ENCODE assay signal across 29 cellular contexts in the genomic region with DNA sequence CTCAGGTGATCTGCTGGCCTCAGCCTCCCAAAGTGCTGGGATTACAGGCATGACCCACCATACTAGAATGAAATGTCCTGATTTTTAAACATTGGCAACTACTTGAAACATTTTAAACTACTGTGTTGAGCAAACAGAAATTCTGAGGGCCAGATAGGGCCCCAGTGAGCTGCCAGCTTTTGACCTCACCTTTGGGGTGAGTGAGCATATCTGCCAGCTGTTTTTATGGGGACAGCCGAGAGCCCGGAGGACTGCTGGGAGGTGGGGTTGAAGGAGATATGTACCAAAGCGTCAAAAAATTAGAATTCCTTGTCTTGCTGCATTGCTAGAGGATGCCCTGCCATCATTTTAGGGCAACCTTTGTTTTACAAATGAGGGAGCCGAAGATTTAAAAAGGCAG. TPM values are rescaled to one million over a fixed set of nuclear protein-coding genes. Genes with fewer than 3 reads are reported as not detected.
"Had no signal": no experiment of that assay in that cellular context is flagged by ENCODE, and none has a peak within 500 bp of the region (broad histone marks: within the 10 kb centered on the region; RNA-seq: fewer than 3 reads in every experiment).

No MANE protein-coding gene starts in this region.

- ATAC-seq: heart right ventricle; left ventricle myocardium superior; lower lobe of right lung; naive thymus-derived CD8-positive, alpha-beta T cell; sciatic nerve; stimulated activated memory B cell treated with anti-CD40 and anti-IgM and Interleukin-4, amounts not matched to agents 10 μg/mL and 1 μg/mL and 100 μg/mL, for 72 hours; stimulated activated naive CD8-positive, alpha-beta T cell treated with anti-CD3 and anti-CD28 coated beads, Interleukin-15, amount 100 ng/mL, for 72 hours had no signal

- H3K4me2 ChIP-seq: hepatocyte had no signal

- H3K27me3 Mint-ChIP-seq: naive thymus-derived CD8-positive, alpha-beta T cell; progenitor cell of endocrine pancreas; stimulated activated memory B cell treated with anti-CD40 and anti-IgM and Interleukin-4, amounts not matched to agents 10 μg/mL and 1 μg/mL and 100 μg/mL, for 72 hours; stimulated activated naive CD8-positive, alpha-beta T cell treated with anti-CD3 and anti-CD28 coated beads, Interleukin-15, amount 100 ng/mL, for 72 hours; type B pancreatic cell had no signal

- H3K27ac Mint-ChIP-seq: nephron; progenitor cell of endocrine pancreas; stimulated activated naive CD8-positive, alpha-beta T cell treated with anti-CD3 and anti-CD28 coated beads, Interleukin-15, amount 100 ng/mL, for 72 hours; type B pancreatic cell had no signal

- H3K9me3 ChIP-seq: heart right ventricle, lower lobe of right lung, ovary, right atrium auricular region, spleen, tibial nerve, vagina had no signal

- H3K36me3 Mint-ChIP-seq: naive thymus-derived CD8-positive, alpha-beta T cell; stimulated activated memory B cell treated with anti-CD40 and anti-IgM and Interleukin-4, amounts not matched to agents 10 μg/mL and 1 μg/mL and 100 μg/mL, for 72 hours; type B pancreatic cell had no signal

- DNase-seq: heart right ventricle; islet precursor cell; left ventricle myocardium superior; lower lobe of right lung; mammary epithelial cell; mesenchymal stem cell; naive thymus-derived CD8-positive, alpha-beta T cell; ovary; small intestine; spleen; stimulated activated CD4-positive, alpha-beta T cell treated with anti-CD3 and anti-CD28 coated beads, Interleukin-4, amount 100 ng/mL, for 24 hours; stimulated activated CD8-positive, alpha-beta memory T cell treated with anti-CD3 and anti-CD28 coated beads, Interleukin-4, amount 100 ng/mL, for 48 hours; stimulated activated naive CD4-positive, alpha-beta T cell treated with Interleukin-2 at 50 U/mL for 16 hours; stimulated activated naive CD8-positive, alpha-beta T cell treated with anti-CD3 and anti-CD28 coated beads, Interleukin-15, amount 100 ng/mL, for 72 hours; substantia nigra had no signal

- H3K4me3 Mint-ChIP-seq: stimulated activated memory B cell treated with anti-CD40 and anti-IgM and Interleukin-4, amounts not matched to agents 10 μg/mL and 1 μg/mL and 100 μg/mL, for 72 hours; stimulated activated naive CD8-positive, alpha-beta T cell treated with anti-CD3 and anti-CD28 coated beads, Interleukin-15, amount 100 ng/mL, for 72 hours; type B pancreatic cell had no signal

- H3K36me3 ChIP-seq: heart right ventricle, lower lobe of right lung, ovary, right atrium auricular region, spleen, tibial nerve, vagina had no signal

- H3K27me3 ChIP-seq: heart right ventricle, hepatocyte, ovary, right atrium auricular region, spleen, tibial nerve, vagina had no signal

- H2AFZ ChIP-seq: hepatocyte had no signal

- H3K9me3 Mint-ChIP-seq: naive thymus-derived CD8-positive, alpha-beta T cell; nephron; stimulated activated memory B cell treated with anti-CD40 and anti-IgM and Interleukin-4, amounts not matched to agents 10 μg/mL and 1 μg/mL and 100 μg/mL, for 72 hours; stimulated activated naive CD8-positive, alpha-beta T cell treated with anti-CD3 and anti-CD28 coated beads, Interleukin-15, amount 100 ng/mL, for 72 hours; type B pancreatic cell had no signal

- H3K27ac ChIP-seq: heart right ventricle, hepatocyte, lower lobe of right lung, ovary, right atrium auricular region, spleen, tibial nerve, vagina had no signal

- H3K4me3 ChIP-seq: heart right ventricle, hepatocyte, lower lobe of right lung, ovary, right atrium auricular region, spleen, tibial nerve, vagina had no signal

RNA-seq across cellular contexts. Expression of a gene that starts 52.6 kb away (rescaled TPM):
- total RNA-seq: heart right ventricle; hepatocyte; kidney epithelial cell; left ventricle myocardium superior; lower lobe of right lung; mucosa of gallbladder; naive thymus-derived CD8-positive, alpha-beta T cell; omental fat pad; progenitor cell of endocrine pancreas; pulmonary artery endothelial cell; right atrium auricular region; sciatic nerve; spleen; tibial nerve; urinary bladder had no signal
- polyA plus RNA-seq: heart right ventricle; hepatocyte; naive thymus-derived CD8-positive, alpha-beta T cell; spleen; urinary bladder had no signal

RNA-seq across cellular contexts. Expression of a gene that starts 53.6 kb away (rescaled TPM):
- total RNA-seq: vagina had no signal
